Comparison of ENCODE assay signal across 8 cellular contexts in genomic region chr6:143745160-143746133, GRCh38.
DNase-seq lines count a peak whose midpoint lies in the region; ATAC-seq and TF ChIP-seq lines count a peak whose summit lies in the region.

No MANE protein-coding gene starts in this region.

- H3K4me1 ChIP-seq in HEK293 (ENCODE audit: control insufficient read depth, insufficient read depth, low read length) = peaks cover 17% of the 10 kb centered on the region
- peaks cover 71% of the 10 kb centered on the region for H3K4me1 ChIP-seq in left ventricle myocardium inferior
- H3K4me1 ChIP-seq in sigmoid colon = peaks cover 0 to 41% (median 38%) of the 10 kb centered on the region in 4 donors

- no peaks in the 10 kb centered on the region for H3K9me3 ChIP-seq in HEK293 (ENCODE audit: control insufficient read depth, insufficient read depth, low read depth, low read length)
- H3K9me3 ChIP-seq in left ventricle myocardium inferior (replicated peaks) = no peaks in the 10 kb centered on the region
- H3K9me3 ChIP-seq in sigmoid colon = no peaks in the 10 kb centered on the region

- no peak for TF ChIP-seq CTCF in HEK293 (tag by site-specific recombination; IDR thresholded peaks at IDR 0.05)
- TF ChIP-seq CTCF in left ventricle myocardium inferior (IDR thresholded peaks at IDR 0.05; ENCODE audit: borderline replicate concordance) = no peak
- no peak for TF ChIP-seq CTCF in sigmoid colon (IDR thresholded peaks at IDR 0.05)

- peak overlapping the region; percentile 19 for H3K4me3 ChIP-seq in HEK293 (ENCODE audit: low read depth, low read length)
- peak overlapping the region; percentile 39 for H3K4me3 ChIP-seq in left ventricle myocardium inferior
- peak overlapping the region in 3 of 4 donors; percentile 6 to 27 (median 17) for H3K4me3 ChIP-seq in sigmoid colon

- no peak for TF ChIP-seq POLR2A in sigmoid colon (IDR thresholded peaks at IDR 0.05)

- 13 to 58% methylated on average over 22 of the region's 22 CpGs for WGBS in sigmoid colon, 2 donors

- H3K36me3 ChIP-seq in HEK293 (ENCODE audit: control insufficient read depth in 2 of 2, insufficient read depth in 1 of 2, low read length in 2 of 2) = no peaks in the 10 kb centered on the region
- H3K36me3 ChIP-seq in left ventricle myocardium inferior = peaks cover 6% of the 10 kb centered on the region
- no peaks in the 10 kb centered on the region for H3K36me3 ChIP-seq in sigmoid colon

- intact Hi-C loops in left ventricle myocardium inferior (cut with micrococcal nuclease) = loop anchor here (10.0 kb wide), 1 partner anchor 51 kb away; no protein-coding TSS in a partner anchor
- intact Hi-C loops in sigmoid colon (cut with DNase I) = loop anchor here (2.0 kb wide), 1 partner anchor 29 kb away; no protein-coding TSS in a partner anchor

- TF ChIP-seq EP300 in sigmoid colon (IDR thresholded peaks at IDR 0.05) = no peak

- ATAC-seq in HG03097 (IDR thresholded peaks at IDR 0.05; ENCODE audit: low FRiP score, unreplicated experiment) = no peak
- no peak for ATAC-seq in activated CD4-positive, CD25-positive, alpha-beta regulatory T cell treated with anti-CD3 and anti-CD28 coated beads, Interleukin-2, amount 50 U/mL, for 24 hours
- no peak for ATAC-seq in GM21576 (IDR thresholded peaks at IDR 0.05; ENCODE audit: unreplicated experiment)

- H3K27ac ChIP-seq in HEK293 (ENCODE audit: extremely low read depth, low read depth, low read length) (peak overlapping the region; percentile 56), left ventricle myocardium inferior (replicated peaks) (peak overlapping the region; percentile 77), sigmoid colon (peak overlapping the region; percentile 24 to 74 (median 68))

- DNase-seq in SW480 (ENCODE audit: low spot score) (peak; percentile 76), left ventricle myocardium inferior (no peak), sigmoid colon (no peak)
- DNase-seq in activated naive CD4-positive, alpha-beta T cell (lab: John Stamatoyannopoulos, UW) = no peak

- H3K27me3 ChIP-seq in left ventricle myocardium inferior (ENCODE audit: low read depth) (no peaks in the 10 kb centered on the region), sigmoid colon (no peaks in the 10 kb centered on the region)

- CTCF ChIA-PET in HEK293 (lab: Yijun Ruan, JAX) = interaction anchor here (0.8 to 1.0 kb wide), 4 partner anchors 8 to 153 kb away, joined by 4 to 5 read pairs (median 4); no protein-coding TSS in a partner anchor

- POLR2A ChIA-PET in HEK293 (lab: Yijun Ruan, JAX) = interaction anchor here (0.8 to 2.2 kb wide), 4 partner anchors 10 to 137 kb away, joined by 3 to 10 read pairs (median 6); partner anchors contain the start of genes LTV1 and PHACTR2

TF ChIP-seq in HEK293, 187 proteins besides CTCF, POLR2A, EP300 and RAD21 (continues in another document):
- no peak for TF ChIP-seq ZNF837 (tag by site-specific recombination; IDR thresholded peaks at IDR 0.05)
- TF ChIP-seq ZNF677 (tag by site-specific recombination; IDR thresholded peaks at IDR 0.05) = no peak
- peak; percentile 92 for TF ChIP-seq ZSCAN16 (tag by site-specific recombination; IDR thresholded peaks at IDR 0.05)
- TF ChIP-seq ZNF48 (tag by site-specific recombination; IDR thresholded peaks at IDR 0.05) = no peak
- TF ChIP-seq ZNF302 (tag by site-specific recombination; IDR thresholded peaks at IDR 0.05; ENCODE audit: low read depth) = no peak
- TF ChIP-seq ZBTB20 (tag by site-specific recombination; IDR thresholded peaks at IDR 0.05) = 0 out of 2 replicates have a peak, but pooled peaks have one; percentile 28
- TF ChIP-seq TCF7L2 (IDR thresholded peaks at IDR 0.05; ENCODE audit: borderline replicate concordance, low read depth, low read length) = peak; percentile 76
- 0 out of 2 replicates have a peak, but pooled peaks have one; percentile 38 for TF ChIP-seq BCL6B (tag by site-specific recombination; IDR thresholded peaks at IDR 0.05)
- TF ChIP-seq ZNF621 (tag by site-specific recombination; IDR thresholded peaks at IDR 0.05) = no peak
- TF ChIP-seq HOXD13 (CRISPR knock-in tag; IDR thresholded peaks at IDR 0.05; ENCODE audit: borderline replicate concordance) = 0 out of 2 replicates have a peak, but pooled peaks have one; percentile 52
- TF ChIP-seq, protein P1, sequence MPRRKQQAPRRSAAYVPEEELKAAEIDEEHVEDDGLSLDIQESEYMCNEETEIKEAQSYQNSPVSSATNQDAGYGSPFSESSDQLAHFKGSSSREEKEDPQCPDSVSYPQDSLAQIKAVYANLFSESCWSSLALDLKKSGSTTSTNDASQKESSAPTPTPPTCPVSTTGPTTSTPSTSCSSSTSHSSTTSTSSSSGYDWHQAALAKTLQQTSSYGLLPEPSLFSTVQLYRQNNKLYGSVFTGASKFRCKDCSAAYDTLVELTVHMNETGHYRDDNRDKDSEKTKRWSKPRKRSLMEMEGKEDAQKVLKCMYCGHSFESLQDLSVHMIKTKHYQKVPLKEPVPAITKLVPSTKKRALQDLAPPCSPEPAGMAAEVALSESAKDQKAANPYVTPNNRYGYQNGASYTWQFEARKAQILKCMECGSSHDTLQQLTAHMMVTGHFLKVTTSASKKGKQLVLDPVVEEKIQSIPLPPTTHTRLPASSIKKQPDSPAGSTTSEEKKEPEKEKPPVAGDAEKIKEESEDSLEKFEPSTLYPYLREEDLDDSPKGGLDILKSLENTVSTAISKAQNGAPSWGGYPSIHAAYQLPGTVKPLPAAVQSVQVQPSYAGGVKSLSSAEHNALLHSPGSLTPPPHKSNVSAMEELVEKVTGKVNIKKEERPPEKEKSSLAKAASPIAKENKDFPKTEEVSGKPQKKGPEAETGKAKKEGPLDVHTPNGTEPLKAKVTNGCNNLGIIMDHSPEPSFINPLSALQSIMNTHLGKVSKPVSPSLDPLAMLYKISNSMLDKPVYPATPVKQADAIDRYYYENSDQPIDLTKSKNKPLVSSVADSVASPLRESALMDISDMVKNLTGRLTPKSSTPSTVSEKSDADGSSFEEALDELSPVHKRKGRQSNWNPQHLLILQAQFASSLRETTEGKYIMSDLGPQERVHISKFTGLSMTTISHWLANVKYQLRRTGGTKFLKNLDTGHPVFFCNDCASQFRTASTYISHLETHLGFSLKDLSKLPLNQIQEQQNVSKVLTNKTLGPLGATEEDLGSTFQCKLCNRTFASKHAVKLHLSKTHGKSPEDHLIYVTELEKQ (tag by site-specific recombination; IDR thresholded peaks at IDR 0.05; ENCODE audit: borderline replicate concordance) = no peak
- no peak for TF ChIP-seq BCL11A (tag by site-specific recombination; IDR thresholded peaks at IDR 0.05; ENCODE audit: low read depth)
- TF ChIP-seq ZNF138 (tag by site-specific recombination; IDR thresholded peaks at IDR 0.05; ENCODE audit: borderline replicate concordance) = no peak
- TF ChIP-seq ZNF140 (tag by site-specific recombination; IDR thresholded peaks at IDR 0.05) = no peak
- peak; percentile 83 for TF ChIP-seq ZNF37A (tag by site-specific recombination; IDR thresholded peaks at IDR 0.05)
- TF ChIP-seq GLIS2 (tag by site-specific recombination; IDR thresholded peaks at IDR 0.05) = no peak
- TF ChIP-seq, protein P2, sequence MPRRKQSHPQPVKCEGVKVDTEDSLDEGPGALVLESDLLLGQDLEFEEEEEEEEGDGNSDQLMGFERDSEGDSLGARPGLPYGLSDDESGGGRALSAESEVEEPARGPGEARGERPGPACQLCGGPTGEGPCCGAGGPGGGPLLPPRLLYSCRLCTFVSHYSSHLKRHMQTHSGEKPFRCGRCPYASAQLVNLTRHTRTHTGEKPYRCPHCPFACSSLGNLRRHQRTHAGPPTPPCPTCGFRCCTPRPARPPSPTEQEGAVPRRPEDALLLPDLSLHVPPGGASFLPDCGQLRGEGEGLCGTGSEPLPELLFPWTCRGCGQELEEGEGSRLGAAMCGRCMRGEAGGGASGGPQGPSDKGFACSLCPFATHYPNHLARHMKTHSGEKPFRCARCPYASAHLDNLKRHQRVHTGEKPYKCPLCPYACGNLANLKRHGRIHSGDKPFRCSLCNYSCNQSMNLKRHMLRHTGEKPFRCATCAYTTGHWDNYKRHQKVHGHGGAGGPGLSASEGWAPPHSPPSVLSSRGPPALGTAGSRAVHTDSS (tag by site-specific recombination; IDR thresholded peaks at IDR 0.05) = no peak
- no peak for TF ChIP-seq HOXA7 (CRISPR knock-in tag; IDR thresholded peaks at IDR 0.05; ENCODE audit: borderline replicate concordance)
- TF ChIP-seq KLF8 (tag by site-specific recombination; IDR thresholded peaks at IDR 0.05) = no peak
- no peak for TF ChIP-seq ZNF521 (tag by site-specific recombination; IDR thresholded peaks at IDR 0.05)
- peak; percentile 89 for TF ChIP-seq ZNF350 (tag by site-specific recombination; IDR thresholded peaks at IDR 0.05)
- TF ChIP-seq, protein P3, sequence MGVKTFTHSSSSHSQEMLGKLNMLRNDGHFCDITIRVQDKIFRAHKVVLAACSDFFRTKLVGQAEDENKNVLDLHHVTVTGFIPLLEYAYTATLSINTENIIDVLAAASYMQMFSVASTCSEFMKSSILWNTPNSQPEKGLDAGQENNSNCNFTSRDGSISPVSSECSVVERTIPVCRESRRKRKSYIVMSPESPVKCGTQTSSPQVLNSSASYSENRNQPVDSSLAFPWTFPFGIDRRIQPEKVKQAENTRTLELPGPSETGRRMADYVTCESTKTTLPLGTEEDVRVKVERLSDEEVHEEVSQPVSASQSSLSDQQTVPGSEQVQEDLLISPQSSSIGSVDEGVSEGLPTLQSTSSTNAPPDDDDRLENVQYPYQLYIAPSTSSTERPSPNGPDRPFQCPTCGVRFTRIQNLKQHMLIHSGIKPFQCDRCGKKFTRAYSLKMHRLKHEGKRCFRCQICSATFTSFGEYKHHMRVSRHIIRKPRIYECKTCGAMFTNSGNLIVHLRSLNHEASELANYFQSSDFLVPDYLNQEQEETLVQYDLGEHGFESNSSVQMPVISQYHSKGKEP (tag by site-specific recombination; IDR thresholded peaks at IDR 0.05) = no peak; the same call in 1 of the 2 replicates
- TF ChIP-seq ZNF830 (tag by site-specific recombination; IDR thresholded peaks at IDR 0.05; ENCODE audit: low read depth) = peak; percentile 80; the same call in 1 of the 2 replicates
- TF ChIP-seq YY1 (tag by site-specific recombination; IDR thresholded peaks at IDR 0.05) = no peak
- TF ChIP-seq ZNF747 (tag by site-specific recombination; IDR thresholded peaks at IDR 0.05) = no peak
